Comparison of ENCODE assay signal across 1 cellular context in genomic region chr5:68722357-68722756, GRCh38.
TF ChIP-seq lines count a peak whose summit lies in the region.

No MANE protein-coding gene starts in this region.

TF ChIP-seq in K562, 482 proteins besides CTCF, POLR2A, EP300 and RAD21 (continued from another document):
- TF ChIP-seq ATF3 (IDR thresholded peaks at IDR 0.05): no peak
- no peak for TF ChIP-seq ATF3 (CRISPR knock-in tag; conservative IDR thresholded peaks at IDR 0.05)
- no peak for TF ChIP-seq FOXK2 (conservative IDR thresholded peaks at IDR 0.05 in 1 of 2, IDR thresholded peaks at IDR 0.05 in 1 of 2; ENCODE audit: low read depth in 2 of 2)
- no peak for TF ChIP-seq CHD2 (IDR thresholded peaks at IDR 0.05; ENCODE audit: low read depth, low read length)
- no peak for TF ChIP-seq ZFP36 (IDR thresholded peaks at IDR 0.05; ENCODE audit: low read depth, low read length, partially characterized antibody)
- no peak for TF ChIP-seq RFX5 (IDR thresholded peaks at IDR 0.05; ENCODE audit: low read depth, low read length)
- no peak for TF ChIP-seq NR2F6 (CRISPR knock-in tag; IDR thresholded peaks at IDR 0.05)
